ENCODE assay signal across 20 cellular contexts in genomic region chr11:29324328-29324727, GRCh38.
"Had no signal": no experiment of that assay in that cellular context is flagged by ENCODE, and none has a peak within 500 bp of the region (broad histone marks: within the 10 kb centered on the region; RNA-seq: fewer than 3 reads in every experiment).

No MANE protein-coding gene starts in this region.

- H3K36me3 ChIP-seq: neutrophil, tibial artery had no signal

- H3K27me3 ChIP-seq: neutrophil, tibial artery had no signal

- H3K9me3 ChIP-seq: neutrophil, tibial artery had no signal

- H3K27ac Mint-ChIP-seq: activated naive CD4-positive, alpha-beta T cell treated with anti-CD3 and anti-CD28 coated beads, Interleukin-2, amount 50 U/mL, for 72 hours; mesothelial cell of epicardium; natural killer cell treated with Interleukin-12 subunit alpha and Interleukin-12 subunit beta and Interleukin-15 and Interleukin-18, amount 100 ng/mL, for 72 hours had no signal

- H3K27me3 Mint-ChIP-seq: natural killer cell treated with Interleukin-12 subunit alpha and Interleukin-12 subunit beta and Interleukin-15 and Interleukin-18, amount 100 ng/mL, for 72 hours had no signal

- ATAC-seq: activated naive CD4-positive, alpha-beta T cell treated with anti-CD3 and anti-CD28 coated beads, Interleukin-2, amount 50 U/mL, for 72 hours; left lobe of liver; natural killer cell treated with Interleukin-12 subunit alpha and Interleukin-12 subunit beta and Interleukin-15 and Interleukin-18, amount 100 ng/mL, for 72 hours; stimulated activated naive CD8-positive, alpha-beta T cell treated with anti-CD3 and anti-CD28 coated beads, Interleukin-15, Interleukin-2, amounts not matched to agents 100 U/mL and 50 U/mL, for 24 hours had no signal

- H3K4me3 ChIP-seq: lung, tibial artery had no signal

- DNase-seq: activated CD4-positive, alpha-beta T cell treated with anti-CD3 and anti-CD28 coated beads, Interleukin-2, amount 50 U/mL, for 48 hours; activated gamma-delta T cell; amygdala; caudate nucleus; foreskin melanocyte; glutamatergic neuron; hippocampal formation; kidney; stimulated activated CD4-positive, alpha-beta T cell treated with anti-CD3 and anti-CD28 coated beads, Interleukin-12 subunit alpha, Interleukin-12 subunit beta, amount 100 ng/mL, for 4 hours; stimulated activated CD4-positive, alpha-beta T cell treated with anti-CD3 and anti-CD28 coated beads, Interleukin-1b, Interleukin-23, amount 100 ng/mL, for 48 hours; stimulated activated naive CD8-positive, alpha-beta T cell treated with anti-CD3 and anti-CD28 coated beads, Interleukin-15, Interleukin-2, amounts not matched to agents 100 U/mL and 50 U/mL, for 24 hours; substantia nigra; SW 1271; tibial artery had no signal

- H3K36me3 Mint-ChIP-seq: mesothelial cell of epicardium had no signal

- H3K4me3 Mint-ChIP-seq: mesothelial cell of epicardium; natural killer cell treated with Interleukin-12 subunit alpha and Interleukin-12 subunit beta and Interleukin-15 and Interleukin-18, amount 100 ng/mL, for 72 hours had no signal
